ENCODE assay signal across 17 cellular contexts in the genomic region with DNA sequence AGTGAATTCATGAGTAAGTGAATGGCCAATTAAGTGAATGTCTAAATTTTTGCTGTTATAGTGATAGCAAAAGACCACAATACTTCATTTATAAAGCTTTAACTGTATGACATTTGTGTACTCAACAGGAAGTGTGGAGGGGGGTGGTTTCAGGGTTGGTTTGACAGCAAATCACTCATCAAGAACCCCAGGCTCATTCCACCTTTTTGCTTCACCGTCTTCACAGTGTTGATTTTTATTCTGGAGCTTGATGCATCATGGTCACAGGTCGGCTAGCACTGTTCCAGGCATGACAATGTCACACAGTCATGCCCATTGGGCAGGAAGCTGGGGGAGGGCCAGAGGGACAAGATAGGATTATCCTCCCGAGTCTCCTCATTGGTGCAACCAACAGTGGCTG.
DNase-seq lines count a peak whose midpoint lies in the region; ATAC-seq lines count a peak whose summit lies in the region.
"Had no signal": no experiment of that assay in that cellular context is flagged by ENCODE, and none has a peak within 500 bp of the region (broad histone marks: within the 10 kb centered on the region; RNA-seq: fewer than 3 reads in every experiment).

No MANE protein-coding gene starts in this region.

- H3K27ac Mint-ChIP-seq in activated CD4-positive, alpha-beta T cell treated with anti-CD3 and anti-CD28 coated beads for 36 hours = peak overlapping the region; percentile 80
- no peak overlapping the region for H3K27ac Mint-ChIP-seq in activated naive CD8-positive, alpha-beta T cell treated with anti-CD3 and anti-CD28 coated beads, Interleukin-2, amount 50 U/mL, for 24 hours

- CTCF ChIA-PET in activated CD4-positive, alpha-beta T cell treated with anti-CD3 and anti-CD28 coated beads for 36 hours (lab: Charles Lee) = interaction anchor here (0.6 to 1.5 kb wide), 5 partner anchors 31 to 602 kb away, joined by 3 to 6 read pairs (median 3); no protein-coding TSS in a partner anchor

- in situ Hi-C loops in SK-MEL-5 (cut with HindIII; ENCODE audit: low pct_unique_long_range_greater_than_20kb, low sequenced_read_pairs) = no loop called here

- H3K9ac ChIP-seq in Karpas-422 (ENCODE audit: low read length) = no peak overlapping the region
- H3K9ac ChIP-seq: SK-N-SH had no signal

- no peak overlapping the region for H3K4me3 ChIP-seq in Karpas-422 (ENCODE audit: low read length)
- H3K4me3 ChIP-seq: A549, dorsolateral prefrontal cortex, uterus had no signal

- DNase-seq in activated CD4-positive, alpha-beta T cell treated with anti-CD3 and anti-CD28 coated beads for 36 hours = peak; percentile 74
- DNase-seq in activated CD4-positive, alpha-beta T cell treated with anti-CD3 and anti-CD28 coated beads, Interleukin-2, amount 50 U/mL, for 4 hours = no peak
- DNase-seq in SK-MEL-5 (ENCODE audit: low read depth, low spot score) (peak; percentile 48), renal cortical epithelial cell (ENCODE audit: low read depth) (peak; percentile 69), Karpas-422 (no peak)
- DNase-seq in activated naive CD8-positive, alpha-beta T cell treated with anti-CD3 and anti-CD28 coated beads, Interleukin-2, amount 50 U/mL, for 24 hours = peak; percentile 16
- DNase-seq: DMS 273 treated with DMSO at 0.1 percent for 48 hours, glutamatergic neuron, NCI-H187, SK-N-SH, uterus had no signal

- H3K4me3 Mint-ChIP-seq in activated CD4-positive, alpha-beta T cell treated with anti-CD3 and anti-CD28 coated beads for 36 hours = no peak overlapping the region
- no peak overlapping the region for H3K4me3 Mint-ChIP-seq in activated naive CD8-positive, alpha-beta T cell treated with anti-CD3 and anti-CD28 coated beads, Interleukin-2, amount 50 U/mL, for 24 hours

- no peak overlapping the region for H3K4me2 ChIP-seq in Karpas-422 (ENCODE audit: low read depth, low read length, poor library complexity, severe bottlenecking)
- H3K4me2 ChIP-seq: A549, SK-N-SH had no signal

- peaks cover 9% of the 10 kb centered on the region for H3K27me3 Mint-ChIP-seq in activated CD4-positive, alpha-beta T cell treated with anti-CD3 and anti-CD28 coated beads for 36 hours
- peaks cover 18% of the 10 kb centered on the region for H3K27me3 Mint-ChIP-seq in activated naive CD8-positive, alpha-beta T cell treated with anti-CD3 and anti-CD28 coated beads, Interleukin-2, amount 50 U/mL, for 24 hours

- H2AFZ ChIP-seq in Karpas-422 (ENCODE audit: low read length) = no peak overlapping the region

- no peaks in the 10 kb centered on the region for H3K9me2 ChIP-seq in Karpas-422 (replicated peaks; ENCODE audit: insufficient read depth, low read length)
- H3K9me2 ChIP-seq: SK-N-SH had no signal

- H3K79me2 ChIP-seq in Karpas-422 (ENCODE audit: low read length) = no peaks in the 10 kb centered on the region

- no peaks in the 10 kb centered on the region for H4K20me1 ChIP-seq in Karpas-422 (ENCODE audit: insufficient read depth, low read depth, low read length)

- H3K36me3 Mint-ChIP-seq in activated CD4-positive, alpha-beta T cell treated with anti-CD3 and anti-CD28 coated beads for 36 hours (ENCODE audit: low read depth) = no peaks in the 10 kb centered on the region
- H3K36me3 Mint-ChIP-seq in activated naive CD8-positive, alpha-beta T cell treated with anti-CD3 and anti-CD28 coated beads, Interleukin-2, amount 50 U/mL, for 24 hours (ENCODE audit: low read depth) = no peaks in the 10 kb centered on the region

- H3K4me1 ChIP-seq in Karpas-422 (ENCODE audit: low read length) = no peaks in the 10 kb centered on the region
- H3K4me1 ChIP-seq: uterus had no signal

- H3K27ac ChIP-seq in Karpas-422 (ENCODE audit: low read length) = no peak overlapping the region
- H3K27ac ChIP-seq: dorsolateral prefrontal cortex, uterus had no signal

- no peaks in the 10 kb centered on the region for H3K36me3 ChIP-seq in Karpas-422 (ENCODE audit: insufficient read depth, low read length)
- H3K36me3 ChIP-seq: uterus had no signal

- ATAC-seq in activated CD4-positive, alpha-beta T cell treated with anti-CD3 and anti-CD28 coated beads for 36 hours = peak; percentile 87
- peak; percentile 48 for ATAC-seq in activated naive CD8-positive, alpha-beta T cell treated with anti-CD3 and anti-CD28 coated beads, Interleukin-2, amount 50 U/mL, for 24 hours
- no peak for ATAC-seq in HG02840 (IDR thresholded peaks at IDR 0.05; ENCODE audit: low FRiP score, unreplicated experiment)
- ATAC-seq in HG03139 (IDR thresholded peaks at IDR 0.05; ENCODE audit: unreplicated experiment) = no peak
- ATAC-seq: A549, HCT116, left lobe of liver had no signal

- peaks cover 52% of the 10 kb centered on the region for H3K4me1 Mint-ChIP-seq in activated CD4-positive, alpha-beta T cell treated with anti-CD3 and anti-CD28 coated beads for 36 hours
- H3K4me1 Mint-ChIP-seq in activated naive CD8-positive, alpha-beta T cell treated with anti-CD3 and anti-CD28 coated beads, Interleukin-2, amount 50 U/mL, for 24 hours = peaks cover 22% of the 10 kb centered on the region

- POLR2A ChIA-PET in activated CD4-positive, alpha-beta T cell treated with anti-CD3 and anti-CD28 coated beads for 36 hours (lab: Charles Lee) = interaction anchor here (0.7 kb wide), 1 partner anchor 13 kb away, joined by 4 read pairs; no protein-coding TSS in a partner anchor

- no peaks in the 10 kb centered on the region for H3K9me3 ChIP-seq in Karpas-422 (ENCODE audit: low read length)
- H3K9me3 ChIP-seq: A549, SK-N-SH, uterus had no signal

- no peaks in the 10 kb centered on the region for H3K27me3 ChIP-seq in Karpas-422 (ENCODE audit: low read length)
- H3K27me3 ChIP-seq: uterus had no signal

- H3K9me3 Mint-ChIP-seq in activated CD4-positive, alpha-beta T cell treated with anti-CD3 and anti-CD28 coated beads for 36 hours (ENCODE audit: low read depth) = no peaks in the 10 kb centered on the region
- H3K9me3 Mint-ChIP-seq in activated naive CD8-positive, alpha-beta T cell treated with anti-CD3 and anti-CD28 coated beads, Interleukin-2, amount 50 U/mL, for 24 hours = no peaks in the 10 kb centered on the region

- intact Hi-C loops in activated CD4-positive, alpha-beta T cell treated with anti-CD3 and anti-CD28 coated beads for 36 hours (cut with DNase I, micrococcal nuclease) = loop anchor here in 1 of 2 experiments (1.0 to 2.0 kb wide), 2 partner anchors 106 to 128 kb away; no protein-coding TSS in a partner anchor

Comparison
In these comparisons a context has a peak if more than half of its experiments do, and no peak if none do; other contexts are left out.
1. DNase-seq: peak in activated CD4-positive, alpha-beta T cell treated with anti-CD3 and anti-CD28 coated beads for 36 hours (single experiment), SK-MEL-5 (single experiment), activated naive CD8-positive, alpha-beta T cell treated with anti-CD3 and anti-CD28 coated beads, Interleukin-2, amount 50 U/mL, for 24 hours (single experiment) and renal cortical epithelial cell (single experiment); none in activated CD4-positive, alpha-beta T cell treated with anti-CD3 and anti-CD28 coated beads, Interleukin-2, amount 50 U/mL, for 4 hours (0 of 2) and Karpas-422 (single experiment).
2. ATAC-seq: peak in activated CD4-positive, alpha-beta T cell treated with anti-CD3 and anti-CD28 coated beads for 36 hours (single experiment) and activated naive CD8-positive, alpha-beta T cell treated with anti-CD3 and anti-CD28 coated beads, Interleukin-2, amount 50 U/mL, for 24 hours (single experiment); none in HG02840 (single experiment) and HG03139 (single experiment).